ENCODE assay signal across 8 cellular contexts in the genomic region with DNA sequence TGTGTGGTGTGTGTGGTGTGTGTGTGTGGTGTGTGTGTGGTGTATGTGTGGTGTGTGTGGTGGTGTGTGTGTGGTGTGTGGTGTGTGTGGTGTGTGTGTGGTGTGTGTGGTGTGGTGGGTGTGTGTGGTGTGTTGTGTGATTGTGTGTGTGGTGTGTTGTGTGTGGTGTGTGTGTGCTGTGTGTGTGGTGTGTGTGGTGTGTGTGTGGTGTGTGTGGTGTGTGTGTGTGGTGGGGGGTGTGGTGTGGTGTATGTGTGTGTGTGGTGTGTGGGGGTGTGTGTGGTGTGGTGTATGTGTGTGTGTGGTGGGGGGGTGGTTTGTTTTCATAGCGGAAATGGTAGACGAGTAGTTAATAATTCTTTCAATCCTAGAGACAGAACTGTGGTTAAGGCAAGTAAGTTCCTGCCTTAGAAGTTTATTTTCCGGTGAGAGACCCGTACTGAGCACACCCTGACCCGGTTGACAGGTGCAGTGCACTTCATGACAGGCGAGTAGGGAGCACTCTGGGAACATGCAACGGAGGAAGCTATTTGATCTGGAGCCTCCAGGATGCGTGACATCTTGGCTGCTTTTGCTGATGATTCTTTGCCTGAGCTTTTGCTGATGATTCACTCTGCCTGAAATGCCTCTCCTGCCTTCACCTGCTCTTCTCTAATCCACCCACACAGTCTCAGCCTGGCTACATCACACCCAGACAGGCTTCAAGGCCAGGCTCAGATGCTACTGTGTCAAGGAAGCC. TPM values are rescaled to one million over a fixed set of nuclear protein-coding genes. Genes with fewer than 3 reads are reported as not detected.
DNase-seq lines count a peak whose midpoint lies in the region; ATAC-seq and TF ChIP-seq lines count a peak whose summit lies in the region.

No MANE protein-coding gene starts in this region.

- intact Hi-C loops in activated T-helper 1 cell treated with anti-CD3 and anti-CD28 coated beads, Interleukin-12 subunit alpha, Interleukin-12 subunit beta, Interleukin-2, Interleukin-4 antibody, amounts not matched to agents 30 ng/mL and 10 ng/mL and 1 ng/mL, durations not matched to agents 14 hours and 24 hours and 36 hours (cut with micrococcal nuclease): no loop called here

- no peak overlapping the region for H3K27ac Mint-ChIP-seq in activated T-helper 1 cell treated with anti-CD3 and anti-CD28 coated beads, Interleukin-12 subunit alpha, Interleukin-12 subunit beta, Interleukin-2, Interleukin-4 antibody, amounts not matched to agents 30 ng/mL and 10 ng/mL and 1 ng/mL, durations not matched to agents 14 hours and 24 hours and 36 hours

- H3K9me3 Mint-ChIP-seq in activated T-helper 1 cell treated with anti-CD3 and anti-CD28 coated beads, Interleukin-12 subunit alpha, Interleukin-12 subunit beta, Interleukin-2, Interleukin-4 antibody, amounts not matched to agents 30 ng/mL and 10 ng/mL and 1 ng/mL, durations not matched to agents 14 hours and 24 hours and 36 hours: no peaks in the 10 kb centered on the region

- no peak overlapping the region for H3K4me3 ChIP-seq in coronary artery

- H3K27ac ChIP-seq in coronary artery: no peak overlapping the region

- TF ChIP-seq CTCF in coronary artery (IDR thresholded peaks at IDR 0.05): no peak

- no peaks in the 10 kb centered on the region for H3K36me3 Mint-ChIP-seq in activated T-helper 1 cell treated with anti-CD3 and anti-CD28 coated beads, Interleukin-12 subunit alpha, Interleukin-12 subunit beta, Interleukin-2, Interleukin-4 antibody, amounts not matched to agents 30 ng/mL and 10 ng/mL and 1 ng/mL, durations not matched to agents 14 hours and 24 hours and 36 hours (ENCODE audit: low read depth)

- ATAC-seq in GM18867 (IDR thresholded peaks at IDR 0.05; ENCODE audit: unreplicated experiment) (peak; percentile 62), HG02973 (IDR thresholded peaks at IDR 0.05; ENCODE audit: unreplicated experiment) (peak; percentile 81)

- H3K4me1 Mint-ChIP-seq in activated T-helper 1 cell treated with anti-CD3 and anti-CD28 coated beads, Interleukin-12 subunit alpha, Interleukin-12 subunit beta, Interleukin-2, Interleukin-4 antibody, amounts not matched to agents 30 ng/mL and 10 ng/mL and 1 ng/mL, durations not matched to agents 14 hours and 24 hours and 36 hours (ENCODE audit: low read depth): peaks cover 7% of the 10 kb centered on the region

- peak; percentile 72 for DNase-seq in activated CD4-positive, alpha-beta T cell treated with anti-CD3 and anti-CD28 coated beads for 48 hours
- DNase-seq in kidney glomerular epithelial cell (lab: John Stamatoyannopoulos, UW): peak; percentile 96
- DNase-seq in HuH-7.5 (ENCODE audit: low spot score): no peak
- no peak for DNase-seq in coronary artery (ENCODE audit: low spot score)
- DNase-seq in activated T-helper 1 cell treated with anti-CD3 and anti-CD28 coated beads, Interleukin-12 subunit alpha, Interleukin-12 subunit beta, Interleukin-2, Interleukin-4 antibody, amounts not matched to agents 30 ng/mL and 10 ng/mL and 1 ng/mL, durations not matched to agents 14 hours and 24 hours and 36 hours (ENCODE audit: low spot score): no peak
- no peak for DNase-seq in NCI-H2107 treated with DMSO at 0.1 percent for 48 hours (lab: John Stamatoyannopoulos, UW; ENCODE audit: unreplicated experiment)

- H3K4me3 Mint-ChIP-seq in activated T-helper 1 cell treated with anti-CD3 and anti-CD28 coated beads, Interleukin-12 subunit alpha, Interleukin-12 subunit beta, Interleukin-2, Interleukin-4 antibody, amounts not matched to agents 30 ng/mL and 10 ng/mL and 1 ng/mL, durations not matched to agents 14 hours and 24 hours and 36 hours: no peak overlapping the region

- H3K27me3 Mint-ChIP-seq in activated T-helper 1 cell treated with anti-CD3 and anti-CD28 coated beads, Interleukin-12 subunit alpha, Interleukin-12 subunit beta, Interleukin-2, Interleukin-4 antibody, amounts not matched to agents 30 ng/mL and 10 ng/mL and 1 ng/mL, durations not matched to agents 14 hours and 24 hours and 36 hours (ENCODE audit: insufficient read depth): peaks cover 6% of the 10 kb centered on the region

RNA-seq across cellular contexts. Expression of gene FAT2, which starts 21.7 kb away (rescaled TPM):
- total RNA-seq in activated T-helper 1 cell treated with anti-CD3 and anti-CD28 coated beads, Interleukin-12 subunit alpha, Interleukin-12 subunit beta, Interleukin-2, Interleukin-4 antibody, amounts not matched to agents 30 ng/mL and 10 ng/mL and 1 ng/mL, durations not matched to agents 14 hours and 24 hours and 36 hours: not detected in 2 replicates

Comparison
In these comparisons a context has a peak if more than half of its experiments do, and no peak if none do; other contexts are left out.
1. DNase-seq: peak in activated CD4-positive, alpha-beta T cell treated with anti-CD3 and anti-CD28 coated beads for 48 hours (single experiment) and kidney glomerular epithelial cell (single experiment); none in HuH-7.5 (single experiment), coronary artery (single experiment), activated T-helper 1 cell treated with anti-CD3 and anti-CD28 coated beads, Interleukin-12 subunit alpha, Interleukin-12 subunit beta, Interleukin-2, Interleukin-4 antibody, amounts not matched to agents 30 ng/mL and 10 ng/mL and 1 ng/mL, durations not matched to agents 14 hours and 24 hours and 36 hours (single experiment) and NCI-H2107 treated with DMSO at 0.1 percent for 48 hours (single experiment).